32 cellular contexts compared by ENCODE assay signal in the genomic region with DNA sequence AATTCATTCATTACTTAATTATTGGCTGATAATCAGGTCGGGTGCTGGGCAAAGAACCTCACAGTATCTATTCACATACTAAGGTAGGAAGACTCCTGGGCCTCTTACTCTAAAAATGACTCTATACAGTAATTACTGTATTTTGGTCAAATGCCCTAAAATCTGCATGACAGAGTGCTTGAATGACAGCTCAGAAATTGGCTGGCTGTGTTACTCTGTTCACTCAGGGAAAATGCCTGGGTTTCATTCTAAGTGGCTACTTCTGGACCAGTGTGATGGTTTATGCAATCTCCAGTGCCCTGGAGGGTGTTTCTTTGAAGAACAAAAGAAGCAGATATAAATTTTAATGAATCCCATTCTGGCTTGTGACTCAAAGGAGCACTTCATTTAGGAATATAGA. TPM values are rescaled to one million over a fixed set of nuclear protein-coding genes. Genes with fewer than 3 reads are reported as not detected.
"Had no signal": no experiment of that assay in that cellular context is flagged by ENCODE, and none has a peak within 500 bp of the region (broad histone marks: within the 10 kb centered on the region; RNA-seq: fewer than 3 reads in every experiment).

No MANE protein-coding gene starts in this region.

- H3K27me3 ChIP-seq: Peyer's patch had no signal

- H3K4me3 Mint-ChIP-seq: activated CD4-positive, alpha-beta memory T cell treated with anti-CD3 and anti-CD28 coated beads, Interleukin-2, amount 10 ng/mL, durations not matched to agents 7 days and 5 days; activated naive CD8-positive, alpha-beta T cell treated with anti-CD3 and anti-CD28 coated beads for 36 hours; activated T-cell treated with anti-CD3 and anti-CD28 coated beads, Interleukin-2, amount 50 U/mL, for 24 hours; T-helper 1 cell treated with Interleukin-12 subunit alpha and Interleukin-12 subunit beta and Interleukin-4 antibody, amounts not matched to agents 30 μg/mL and 1 μg/mL, for 36 hours; T-helper 2 cell treated with Interferon-gamma antibody and Interleukin-4, amounts not matched to agents 5 μg/mL and 100 μg/mL, for 36 hours; WTC11 had no signal

- ATAC-seq: activated CD4-positive, CD25-positive, alpha-beta regulatory T cell treated with anti-CD3 and anti-CD28 coated beads, Interleukin-2, amount 50 U/mL, for 24 hours; K562; PC-3; WTC11 had no signal

- H3K4me3 ChIP-seq: K562, Peyer's patch, SJSA1 had no signal

- H3K9ac ChIP-seq: SK-N-SH had no signal

- H3K27ac Mint-ChIP-seq: activated CD4-positive, alpha-beta memory T cell treated with anti-CD3 and anti-CD28 coated beads, Interleukin-2, amount 10 ng/mL, durations not matched to agents 7 days and 5 days; activated naive CD8-positive, alpha-beta T cell treated with anti-CD3 and anti-CD28 coated beads for 36 hours; activated T-cell treated with anti-CD3 and anti-CD28 coated beads, Interleukin-2, amount 50 U/mL, for 24 hours; T-helper 1 cell treated with Interleukin-12 subunit alpha and Interleukin-12 subunit beta and Interleukin-4 antibody, amounts not matched to agents 30 μg/mL and 1 μg/mL, for 36 hours; T-helper 2 cell treated with Interferon-gamma antibody and Interleukin-4, amounts not matched to agents 5 μg/mL and 100 μg/mL, for 36 hours; WTC11 had no signal

- H3K9me3 ChIP-seq: Peyer's patch, SJSA1, SK-N-SH had no signal

- H3K9me3 Mint-ChIP-seq: activated CD4-positive, alpha-beta memory T cell treated with anti-CD3 and anti-CD28 coated beads, Interleukin-2, amount 10 ng/mL, durations not matched to agents 7 days and 5 days; activated naive CD8-positive, alpha-beta T cell treated with anti-CD3 and anti-CD28 coated beads for 36 hours; activated T-cell treated with anti-CD3 and anti-CD28 coated beads, Interleukin-2, amount 50 U/mL, for 24 hours; T-helper 2 cell treated with Interferon-gamma antibody and Interleukin-4, amounts not matched to agents 5 μg/mL and 100 μg/mL, for 36 hours; WTC11 had no signal

- H3K27ac ChIP-seq: brain microvascular endothelial cell, Peyer's patch, SJSA1 had no signal

- H3K36me3 Mint-ChIP-seq: activated naive CD8-positive, alpha-beta T cell treated with anti-CD3 and anti-CD28 coated beads for 36 hours; WTC11 had no signal

- H3K36me3 ChIP-seq: brain microvascular endothelial cell, Peyer's patch, SJSA1 had no signal

- H3K4me1 ChIP-seq: Peyer's patch, SJSA1 had no signal

- DNase-seq: activated CD4-positive, alpha-beta memory T cell treated with anti-CD3 and anti-CD28 coated beads, Interleukin-2, amount 10 ng/mL, durations not matched to agents 7 days and 5 days; activated CD4-positive, alpha-beta T cell treated with anti-CD3 and anti-CD28 coated beads for 4 hours; activated effector memory CD4-positive, alpha-beta T cell treated with anti-CD3 and anti-CD28 coated beads, Interleukin-2, amount 50 U/mL, for 16 hours; activated naive CD4-positive, alpha-beta T cell; activated naive CD4-positive, alpha-beta T cell treated with anti-CD3 and anti-CD28 coated beads, Interleukin-2, amount 50 U/mL, for 16 hours; activated naive CD8-positive, alpha-beta T cell treated with anti-CD3 and anti-CD28 coated beads for 36 hours; activated T-cell treated with anti-CD3 and anti-CD28 coated beads, Interleukin-2, amount 50 U/mL, for 24 hours; amniotic stem cell; aorta; brain microvascular endothelial cell; central memory CD4-positive, alpha-beta T cell; NCI-H1092 treated with DMSO at 0.1 percent for 48 hours; NCI-H1436; NCI-H1694; NCI-H2029; NCI-H2171 treated with DMSO at 0.1 percent for 48 hours; NCI-H2227 treated with DMSO at 0.1 percent for 48 hours; NCI-H524; NK-92 treated with Interleukin-12 subunit alpha and Interleukin-12 subunit beta, amount 100 ng/mL, for 24 hours; PC-3; Peyer's patch; RPMI8226; SHP77 treated with DMSO at 0.1 percent for 48 hours; SK-N-SH had no signal

RNA-seq across cellular contexts. Expression of a gene that starts 2.2 kb away (rescaled TPM):
- total RNA-seq: activated CD4-positive, alpha-beta memory T cell treated with anti-CD3 and anti-CD28 coated beads, Interleukin-2, amount 10 ng/mL, durations not matched to agents 7 days and 5 days; activated naive CD8-positive, alpha-beta T cell treated with anti-CD3 and anti-CD28 coated beads for 36 hours; aorta; cerebellum; K562; M059J; PC-3; Peyer's patch; SJSA1; WTC11 had no signal
- polyA plus RNA-seq: aorta, K562, SK-N-SH had no signal

RNA-seq across cellular contexts. Expression of a gene that starts 54.1 kb away (rescaled TPM):
- total RNA-seq: activated CD4-positive, alpha-beta memory T cell treated with anti-CD3 and anti-CD28 coated beads, Interleukin-2, amount 10 ng/mL, durations not matched to agents 7 days and 5 days; activated naive CD8-positive, alpha-beta T cell treated with anti-CD3 and anti-CD28 coated beads for 36 hours; aorta; cerebellum; K562; M059J; PC-3; Peyer's patch; SJSA1; WTC11 had no signal
- polyA plus RNA-seq: aorta, K562, SK-N-SH had no signal
